ENCODE assay signal across 26 cellular contexts in the genomic region with DNA sequence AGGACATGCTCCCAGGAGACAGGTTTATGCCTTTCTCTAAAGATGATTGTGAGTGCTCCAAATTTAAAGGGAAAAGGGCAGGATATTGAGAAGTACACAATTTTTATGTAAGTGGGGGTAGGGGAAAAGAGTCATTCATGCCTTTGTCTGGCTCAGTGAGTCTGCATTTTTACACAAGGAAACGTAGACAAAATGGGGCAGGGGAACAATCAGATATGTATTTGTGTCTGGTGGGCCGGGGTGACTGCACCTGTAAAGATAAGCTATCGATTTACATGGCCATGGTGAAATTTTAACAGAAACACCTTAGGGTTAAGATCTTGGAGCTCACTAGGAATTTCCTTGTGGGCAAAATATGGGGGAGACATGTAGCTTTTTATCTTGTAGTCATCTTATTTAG.
"Had no signal": no experiment of that assay in that cellular context is flagged by ENCODE, and none has a peak within 500 bp of the region (broad histone marks: within the 10 kb centered on the region; RNA-seq: fewer than 3 reads in every experiment).

No MANE protein-coding gene starts in this region.

- H3K36me3 ChIP-seq: left ventricle myocardium inferior, pancreas, right atrium auricular region, right lobe of liver, thyroid gland, transverse colon, upper lobe of left lung, vagina had no signal

- H3K27me3 ChIP-seq: pancreas, right atrium auricular region, right lobe of liver, testis, thyroid gland, transverse colon, upper lobe of left lung, vagina had no signal

- H3K27ac ChIP-seq: left ventricle myocardium inferior, pancreas, right atrium auricular region, right lobe of liver, testis, thyroid gland, transverse colon, upper lobe of left lung, vagina had no signal

- H3K9me3 ChIP-seq: mucosa of descending colon, pancreas, right lobe of liver, testis, thyroid gland, transverse colon, vagina had no signal

- ATAC-seq: mucosa of descending colon; naive thymus-derived CD4-positive, alpha-beta T cell; pancreas; stimulated activated memory B cell treated with anti-CD40 and anti-IgM and Interleukin-4, amounts not matched to agents 10 μg/mL and 1 μg/mL and 100 μg/mL, for 72 hours; stimulated activated naive CD8-positive, alpha-beta T cell treated with anti-CD3 and anti-CD28 coated beads, Interleukin-15, amount 100 ng/mL, for 72 hours had no signal

- H3K4me3 ChIP-seq: left ventricle myocardium inferior, lung, mucosa of descending colon, pancreas, right atrium auricular region, right lobe of liver, smooth muscle cell, testis, thyroid gland, transverse colon, upper lobe of left lung, vagina had no signal

- H3K4me1 ChIP-seq: left ventricle myocardium inferior, pancreas, right atrium auricular region, right lobe of liver, testis, thyroid gland, transverse colon, upper lobe of left lung, vagina had no signal

- DNase-seq: hypothalamus; immature natural killer cell; kidney; left ventricle myocardium inferior; mesendoderm; midbrain; mucosa of descending colon; naive thymus-derived CD4-positive, alpha-beta T cell; nucleus accumbens; pancreas; right lobe of liver; stimulated activated CD4-positive, alpha-beta T cell treated with anti-CD3 and anti-CD28 coated beads, Interleukin-1b, Interleukin-23, amount 100 ng/mL, for 48 hours; stimulated activated CD4-positive, alpha-beta T cell treated with anti-CD3 and anti-CD28 coated beads, Interleukin-2, amount 100 ng/mL, for 48 hours; stimulated activated CD4-positive, alpha-beta T cell treated with anti-CD3 and anti-CD28 coated beads, Interleukin-4, amount 100 ng/mL, for 4 hours; stimulated activated CD8-positive, alpha-beta memory T cell treated with anti-CD3 and anti-CD28 coated beads, Interleukin-4, amount 100 ng/mL, for 48 hours; stimulated activated naive CD4-positive, alpha-beta T cell treated with Interleukin-2 at 50 U/mL for 16 hours; stimulated activated naive CD8-positive, alpha-beta T cell treated with anti-CD3 and anti-CD28 coated beads, Interleukin-15, amount 100 ng/mL, for 72 hours; testis; thyroid gland; transverse colon; upper lobe of left lung had no signal
